In the genomic region with DNA sequence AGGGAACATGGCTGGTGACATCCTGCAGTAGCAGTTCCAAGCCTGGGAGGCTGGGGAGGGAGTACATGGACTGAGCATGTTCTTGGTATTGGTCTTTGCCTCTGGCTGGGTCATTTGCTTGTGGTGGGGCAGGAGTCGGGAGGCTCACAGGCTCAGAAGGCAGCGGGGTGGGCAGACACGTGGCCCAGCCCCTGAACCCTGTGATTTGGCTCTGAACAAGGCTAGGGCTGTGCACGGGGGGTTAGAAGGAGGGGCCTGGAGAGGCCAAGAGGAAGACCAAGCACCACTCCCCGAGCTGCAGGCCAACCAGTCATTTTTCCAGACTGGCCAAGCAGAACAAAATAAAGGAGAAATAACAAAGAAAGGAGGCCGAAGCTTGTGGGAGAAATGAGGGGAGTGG, we compare ENCODE assay signal across 12 cellular contexts. TPM values are rescaled to one million over a fixed set of nuclear protein-coding genes. Genes with fewer than 3 reads are reported as not detected.
DNase-seq lines count a peak whose midpoint lies in the region; ATAC-seq and FAIRE-seq lines count a peak whose summit lies in the region.
"Had no signal": no experiment of that assay in that cellular context is flagged by ENCODE, and none has a peak within 500 bp of the region (broad histone marks: within the 10 kb centered on the region; RNA-seq: fewer than 3 reads in every experiment).

No MANE protein-coding gene starts in this region.

- H3K18ac ChIP-seq in mesenchymal stem cell (ENCODE audit: low read depth in 1 of 2, low read length in 2 of 2) = peak overlapping the region; percentile 48 to 52

- H2BK12ac ChIP-seq in mesenchymal stem cell (ENCODE audit: low read length in 2 of 2) = peak overlapping the region; percentile 23 to 42

- WGBS in mesenchymal stem cell = 34% methylated on average over 6 of the region's 6 CpGs

- H2AK5ac ChIP-seq in mesenchymal stem cell (ENCODE audit: low read length, severe bottlenecking) = no peak overlapping the region

- H3K79me1 ChIP-seq in mesenchymal stem cell (replicated peaks; ENCODE audit: low read length, poor library complexity, severe bottlenecking) = no peaks in the 10 kb centered on the region

- no peak overlapping the region for H2BK5ac ChIP-seq in mesenchymal stem cell (ENCODE audit: low read depth, low read length, poor library complexity, severe bottlenecking)

- no peak overlapping the region for H3K9ac ChIP-seq in mesenchymal stem cell (ENCODE audit: low read length)

- ATAC-seq in activated naive CD4-positive, alpha-beta T cell treated with anti-CD3 and anti-CD28 coated beads, Interleukin-2, amount 50 U/mL, for 72 hours = no peak
- ATAC-seq in GM19395 (IDR thresholded peaks at IDR 0.05; ENCODE audit: unreplicated experiment) = no peak
- ATAC-seq: Panc1 had no signal

- H3K4me1 ChIP-seq in mesenchymal stem cell (ENCODE audit: control insufficient read depth, insufficient read depth, low read depth, low read length) = peaks cover 19% of the 10 kb centered on the region

- no peak overlapping the region for H3K27ac ChIP-seq in mesenchymal stem cell (ENCODE audit: low read length, poor library complexity, severe bottlenecking)
- H3K27ac ChIP-seq in skin epidermis = peak overlapping the region in 15 of 21 experiments; percentile 2 to 87 (median 54)
- H3K27ac ChIP-seq: C4-2B had no signal

- FAIRE-seq in HTR-8/SVneo (lab: Jason Lieb, UNC) = no peak
- FAIRE-seq: colon had no signal

- H3K4me3 ChIP-seq in mesenchymal stem cell (ENCODE audit: insufficient read depth in 1 of 2, low read depth in 1 of 2, low read length in 2 of 2) (no peak overlapping the region), skin epidermis (no peak overlapping the region), MG63 (no peak overlapping the region)

- no peak overlapping the region for H3K14ac ChIP-seq in mesenchymal stem cell (ENCODE audit: low read length in 2 of 2)

- no peak overlapping the region for H2AFZ ChIP-seq in mesenchymal stem cell (ENCODE audit: low read depth, low read length)

- H3K27me3 ChIP-seq in mesenchymal stem cell (ENCODE audit: control insufficient read depth in 1 of 2, insufficient read depth in 1 of 2, low read length in 2 of 2) (peaks cover 0 to 40% of the 10 kb centered on the region in 2 experiments), MG63 (no peaks in the 10 kb centered on the region)

- H3K36me3 Mint-ChIP-seq in activated naive CD4-positive, alpha-beta T cell treated with anti-CD3 and anti-CD28 coated beads, Interleukin-2, amount 50 U/mL, for 72 hours = no peaks in the 10 kb centered on the region
- H3K36me3 Mint-ChIP-seq: naive B cell had no signal

- H3K9me3 ChIP-seq in mesenchymal stem cell (ENCODE audit: control insufficient read depth, low read length) (no peaks in the 10 kb centered on the region), MG63 (no peaks in the 10 kb centered on the region)

- H3K4me2 ChIP-seq in mesenchymal stem cell (ENCODE audit: low read length, poor library complexity, severe bottlenecking) = no peak overlapping the region

- H4K8ac ChIP-seq in mesenchymal stem cell (ENCODE audit: low read length) = peak overlapping the region; percentile 41

- H3K9me3 Mint-ChIP-seq in activated naive CD4-positive, alpha-beta T cell treated with anti-CD3 and anti-CD28 coated beads, Interleukin-2, amount 50 U/mL, for 72 hours = no peaks in the 10 kb centered on the region
- H3K9me3 Mint-ChIP-seq: naive B cell had no signal

- no peak overlapping the region for H3K4ac ChIP-seq in mesenchymal stem cell (ENCODE audit: low read depth in 1 of 2, low read length in 2 of 2)

- no peak overlapping the region for H2BK120ac ChIP-seq in mesenchymal stem cell (ENCODE audit: low read depth, low read length)

- no peak overlapping the region for H3K23ac ChIP-seq in mesenchymal stem cell (ENCODE audit: low read length in 2 of 2)

- H2BK15ac ChIP-seq in mesenchymal stem cell (ENCODE audit: low read depth, poor library complexity, severe bottlenecking) = no peak overlapping the region

- H3K36me3 ChIP-seq in mesenchymal stem cell (ENCODE audit: control insufficient read depth in 1 of 2, insufficient read depth in 2 of 2, low read depth in 1 of 2, low read length in 2 of 2) = no peaks in the 10 kb centered on the region
- no peaks in the 10 kb centered on the region for H3K36me3 ChIP-seq in MG63

- DNase-seq in NCI-H146 (lab: John Stamatoyannopoulos, UW) = peak; percentile 86
- DNase-seq in epidermal melanocyte (ENCODE audit: insufficient read length, low spot score) = peak; percentile 76
- DNase-seq in mesenchymal stem cell = no peak
- DNase-seq in activated naive CD4-positive, alpha-beta T cell treated with anti-CD3 and anti-CD28 coated beads, Interleukin-2, amount 50 U/mL, for 72 hours (ENCODE audit: low spot score in 2 of 2) = no peak
- DNase-seq in MG63 = no peak
- no peak for DNase-seq in HTR-8/SVneo (ENCODE audit: insufficient read length, low spot score)
- DNase-seq: naive B cell had no signal

- H4K91ac ChIP-seq in mesenchymal stem cell (ENCODE audit: low read length) = peak overlapping the region; percentile 14

- H3K27ac Mint-ChIP-seq in activated naive CD4-positive, alpha-beta T cell treated with anti-CD3 and anti-CD28 coated beads, Interleukin-2, amount 50 U/mL, for 72 hours = peak overlapping the region in 1 of 2 donors; percentile 26

RNA-seq across cellular contexts. Expression of gene PRELP, which starts 9.7 kb away (rescaled TPM):
- polyA plus RNA-seq in mesenchymal stem cell (2013, experiment 1 of 2) = 2.2 TPM
- 2.1 TPM for polyA plus RNA-seq in mesenchymal stem cell (2013, experiment 2 of 2)
- total RNA-seq in activated naive CD4-positive, alpha-beta T cell treated with anti-CD3 and anti-CD28 coated beads, Interleukin-2, amount 50 U/mL, for 72 hours = under 1 TPM in 1 of 2 donors, not detected in 1; 0.07 TPM
- total RNA-seq in MG63 (2014; rRNA removed; shearing (Covaris generic); ENCODE audit: low replicate concordance) = not detected in 2 replicates

RNA-seq across cellular contexts. Expression of gene OPTC, which starts 28.0 kb away (rescaled TPM):
- not detected for polyA plus RNA-seq in mesenchymal stem cell (2013, experiment 1 of 2)
- polyA plus RNA-seq in mesenchymal stem cell (2013, experiment 2 of 2) = not detected
- total RNA-seq in activated naive CD4-positive, alpha-beta T cell treated with anti-CD3 and anti-CD28 coated beads, Interleukin-2, amount 50 U/mL, for 72 hours = not detected
- not detected in 2 replicates for total RNA-seq in MG63 (2014; rRNA removed; shearing (Covaris generic); ENCODE audit: low replicate concordance)

Comparison
In these comparisons a context has a peak if more than half of its experiments do, and no peak if none do; other contexts are left out.
1. DNase-seq: peak in NCI-H146 (single experiment) and epidermal melanocyte (single experiment); none in mesenchymal stem cell (single experiment), activated naive CD4-positive, alpha-beta T cell treated with anti-CD3 and anti-CD28 coated beads, Interleukin-2, amount 50 U/mL, for 72 hours (0 of 2), MG63 (single experiment) and HTR-8/SVneo (single experiment).